In genomic region chr1:229224308-229224707, GRCh38 we compare ENCODE assay signal across 19 cellular contexts. TPM values are rescaled to one million over a fixed set of nuclear protein-coding genes. Genes with fewer than 3 reads are reported as not detected.
A peak's percentile ranks its signal among the peaks of the same experiment; 100 is the strongest.
DNase-seq lines count a peak whose midpoint lies in the region; ATAC-seq and TF ChIP-seq lines count a peak whose summit lies in the region.
"Had no signal": no experiment of that assay in that cellular context is flagged by ENCODE, and none has a peak within 500 bp of the region (broad histone marks: within the 10 kb centered on the region; RNA-seq: fewer than 3 reads in every experiment).

No MANE protein-coding gene starts in this region.

- TF ChIP-seq CTCF in prostate gland (IDR thresholded peaks at IDR 0.05) = no peak

- intact Hi-C loops in prostate gland (cut with DNase I) (loop anchor here (10.0 kb wide), 1 partner anchor 200 kb away; no protein-coding TSS in a partner anchor), sciatic nerve (cut with DNase I) (no loop called here)

- H3K27me3 ChIP-seq in prostate gland (replicated peaks; ENCODE audit: insufficient read depth) = no peaks in the 10 kb centered on the region
- H3K27me3 ChIP-seq: ascending aorta had no signal

- H3K4me3 ChIP-seq in prostate gland = no peak overlapping the region
- H3K4me3 ChIP-seq: ascending aorta, thoracic aorta had no signal

- H3K27ac ChIP-seq in prostate gland = peak overlapping the region in 1 of 2 donors; percentile 34
- H3K27ac ChIP-seq: ascending aorta, neutrophil, thoracic aorta had no signal

- H3K9me3 ChIP-seq in prostate gland = no peaks in the 10 kb centered on the region
- H3K9me3 ChIP-seq: ascending aorta, neutrophil, thoracic aorta had no signal

- WGBS in prostate gland = 74% methylated on average over 2 of the region's 2 CpGs

- no peaks in the 10 kb centered on the region for H3K36me3 ChIP-seq in prostate gland
- H3K36me3 ChIP-seq: ascending aorta, neutrophil, thoracic aorta had no signal

- peak; percentile 35 for DNase-seq in AG08395 (ENCODE audit: low spot score)
- peak; percentile 40 for DNase-seq in GM03348 (ENCODE audit: low spot score)
- peak; percentile 67 for DNase-seq in amniotic epithelial cell (ENCODE audit: low read depth)
- DNase-seq in iris pigment epithelial cell (ENCODE audit: low read depth) = peak; percentile 47
- no peak for DNase-seq in prostate gland (ENCODE audit: low spot score)
- no peak for DNase-seq in sciatic nerve (ENCODE audit: low spot score)
- DNase-seq in GDM1 (lab: John Stamatoyannopoulos, UW) = no peak
- DNase-seq: dermis blood vessel endothelial cell; erythroblast; midbrain; NCI-H1092 treated with DMSO at 0.1 percent for 48 hours; NCI-H2171 treated with DMSO at 0.1 percent for 48 hours; SHP77 treated with DMSO at 0.1 percent for 48 hours; stimulated activated CD4-positive, alpha-beta T cell treated with anti-CD3 and anti-CD28 coated beads, Interleukin-4, amount 100 ng/mL, for 4 hours; T-helper 2 cell had no signal

- H3K4me1 ChIP-seq in prostate gland (replicated peaks) = peaks cover 11% of the 10 kb centered on the region

- TF ChIP-seq POLR2A in prostate gland (IDR thresholded peaks at IDR 0.05) = no peak

- ATAC-seq in GM21825 (IDR thresholded peaks at IDR 0.05; ENCODE audit: unreplicated experiment) (no peak), sciatic nerve (no peak)

RNA-seq across cellular contexts. Expression of gene RAB4A, which starts 46.6 kb away (rescaled TPM):
- total RNA-seq in prostate gland (100 to 1,000 TPM in 1 of 2 donors, 10 to 100 TPM in 1; 53.6 to 106 TPM), sciatic nerve (65.3 TPM)

Comparison
In these comparisons a context has a peak if more than half of its experiments do, and no peak if none do; other contexts are left out.
1. DNase-seq: peak in AG08395 (single experiment), GM03348 (single experiment), amniotic epithelial cell (single experiment) and iris pigment epithelial cell (single experiment); none in prostate gland (single experiment), sciatic nerve (single experiment) and GDM1 (single experiment).